ENCODE assay signal across 8 cellular contexts in the genomic region with DNA sequence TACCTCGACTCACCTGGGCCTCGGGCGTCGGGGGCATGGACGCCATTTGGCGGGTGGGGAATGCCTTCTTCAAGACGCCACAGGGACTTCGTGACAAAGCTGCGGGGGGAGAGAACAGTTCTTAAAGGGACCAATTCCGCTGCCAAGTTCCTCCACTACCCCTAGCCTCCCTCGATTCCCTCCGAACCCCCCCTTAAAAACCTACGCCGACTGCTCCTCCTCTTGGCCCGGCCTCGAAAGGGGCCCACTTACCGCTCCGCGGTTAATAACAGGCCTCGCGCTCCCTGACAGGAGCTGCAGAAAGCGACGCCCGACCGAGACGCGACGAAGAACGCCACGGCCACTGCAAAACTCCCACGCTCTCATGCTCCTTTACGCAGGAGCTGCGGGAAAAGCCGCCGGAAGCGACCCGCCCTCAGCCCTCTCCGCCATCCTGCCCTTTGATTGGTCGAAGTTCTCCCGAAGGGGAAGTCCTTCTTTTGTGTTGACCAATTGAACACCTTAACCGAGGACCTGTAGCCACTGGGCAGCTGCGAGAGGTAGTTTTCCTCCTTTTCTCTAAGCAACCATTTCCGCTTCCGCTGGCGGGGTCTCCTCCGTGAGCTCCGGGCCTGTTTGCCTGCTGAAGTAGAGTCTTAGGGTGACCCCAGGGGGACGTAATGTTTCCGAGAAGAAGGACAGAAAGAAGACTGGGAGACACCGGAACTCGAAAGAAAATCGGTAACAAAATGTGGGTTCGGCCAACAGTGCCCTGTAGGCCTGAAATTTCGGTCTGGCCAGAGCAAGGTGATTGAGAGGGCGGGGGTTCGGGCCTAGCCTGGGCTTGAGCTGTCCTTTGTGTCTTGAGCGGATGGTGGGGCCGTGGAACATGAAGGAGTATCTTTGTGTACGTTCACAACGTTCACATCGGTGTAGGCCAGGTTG. TPM values are rescaled to one million over a fixed set of nuclear protein-coding genes. Genes with fewer than 3 reads are reported as not detected.
DNase-seq lines count a peak whose midpoint lies in the region; ATAC-seq, FAIRE-seq and TF ChIP-seq lines count a peak whose summit lies in the region.

A gene (plus strand): TSS at position 573 of the 924 bp plus-strand sequence. CDS start 32,548 bp downstream, outside the sequence.
A gene with protein sequence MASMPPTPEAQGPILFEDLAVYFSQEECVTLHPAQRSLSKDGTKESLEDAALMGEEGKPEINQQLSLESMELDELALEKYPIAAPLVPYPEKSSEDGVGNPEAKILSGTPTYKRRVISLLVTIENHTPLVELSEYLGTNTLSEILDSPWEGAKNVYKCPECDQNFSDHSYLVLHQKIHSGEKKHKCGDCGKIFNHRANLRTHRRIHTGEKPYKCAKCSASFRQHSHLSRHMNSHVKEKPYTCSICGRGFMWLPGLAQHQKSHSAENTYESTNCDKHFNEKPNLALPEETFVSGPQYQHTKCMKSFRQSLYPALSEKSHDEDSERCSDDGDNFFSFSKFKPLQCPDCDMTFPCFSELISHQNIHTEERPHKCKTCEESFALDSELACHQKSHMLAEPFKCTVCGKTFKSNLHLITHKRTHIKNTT (minus strand): TSS at position 397 of the 924 bp plus-strand sequence. CDS start 351 bp downstream, at position 46.

- TF ChIP-seq CTCF in A549 (IDR thresholded peaks at IDR 0.05), result no peak
- TF ChIP-seq CTCF in left lung (IDR thresholded peaks at IDR 0.05), result no peak

- peak within 1 kb of the TSS; percentile 65 to 86 for H3K27ac ChIP-seq in A549
- H3K27ac ChIP-seq in left lung, result peak within 1 kb of the TSS; percentile 65 to 77

- peak within 1 kb of the TSS; percentile 68 for H3K4me2 ChIP-seq in A549

- DNase-seq in A549 (ENCODE audit: low read depth in 1 of 2, low spot score in 1 of 2) (peak; percentile 68 to 92), NCI-H446 (lab: John Stamatoyannopoulos, UW) (peak; percentile 64 to 92), dermis blood vessel endothelial cell (peak; percentile 93), left lung (peak; percentile 87 to 91)
- DNase-seq in activated CD4-positive, alpha-beta T cell treated with anti-CD3 and anti-CD28 coated beads, Interleukin-2, amount 50 U/mL, for 24 hours (ENCODE audit: low read depth in 1 of 2, low spot score in 1 of 2), result peak; percentile 46 to 76
- DNase-seq in stimulated activated CD4-positive, alpha-beta T cell treated with anti-CD3 and anti-CD28 coated beads, Interleukin-2, amount 100 ng/mL, for 4 hours (ENCODE audit: low read depth), result peak; percentile 67

- H3K9me3 ChIP-seq in A549 (peaks cover 42% of the 10 kb centered on the region), left lung (peaks cover 0 to 17% of the 10 kb centered on the region in 2 donors)

- no peak for TF ChIP-seq RAD21 in A549 (conservative IDR thresholded peaks at IDR 0.05 in 1 of 2, IDR thresholded peaks at IDR 0.05 in 1 of 2)

- H3K27me3 ChIP-seq in left lung, result no peaks in the 10 kb centered on the region

- peak; percentile 35 for TF ChIP-seq POLR2A in A549 (IDR thresholded peaks at IDR 0.05; ENCODE audit: low read length)

- POLR2A ChIA-PET in A549 (lab: Yijun Ruan, JAX), result interaction anchor here (0.8 to 1.6 kb wide), 4 partner anchors 14 to 160 kb away, joined by 3 to 12 read pairs (median 5); a partner anchor contains a TSS

- no peak for FAIRE-seq in A549 (lab: Jason Lieb, UNC)

- CTCF ChIA-PET in A549 (lab: Yijun Ruan, JAX), result interaction anchor here (0.7 to 1.2 kb wide), 3 partner anchors 11 to 42 kb away, joined by 3 to 4 read pairs (median 3); no protein-coding TSS in a partner anchor

- peak within 1 kb of the TSS; percentile 60 for H3K4me3 ChIP-seq in A549
- H3K4me3 ChIP-seq in left lung, result peak within 1 kb of the TSS; percentile 46 to 67

- intact Hi-C loops in left lung (cut with DNase I), result no loop called here

- TF ChIP-seq EP300 in A549 (IDR thresholded peaks at IDR 0.05), result no peak

- WGBS in A549 (ENCODE audit: missing lambda C conversion rate), result 66% methylated on average over 61 of the region's 61 CpGs

- ATAC-seq in A549, result peak; percentile 99
- peak; percentile 96 for ATAC-seq in GM18867 (IDR thresholded peaks at IDR 0.05; ENCODE audit: unreplicated experiment)
- peak; percentile 88 for ATAC-seq in HG03135 (IDR thresholded peaks at IDR 0.05; ENCODE audit: unreplicated experiment)
- peak; percentile 98 for ATAC-seq in left lung

- H3K4me1 ChIP-seq in A549, result no peaks in the 10 kb centered on the region
- H3K4me1 ChIP-seq in left lung, result peaks cover 0 to 22% of the 10 kb centered on the region in 2 donors

- peaks cover 0 to 25% of the 10 kb centered on the region in 2 donors for H3K36me3 ChIP-seq in left lung

TF ChIP-seq in A549, 52 proteins besides CTCF, POLR2A, EP300 and RAD21 (continues in another document):
- TF ChIP-seq, protein P1, sequence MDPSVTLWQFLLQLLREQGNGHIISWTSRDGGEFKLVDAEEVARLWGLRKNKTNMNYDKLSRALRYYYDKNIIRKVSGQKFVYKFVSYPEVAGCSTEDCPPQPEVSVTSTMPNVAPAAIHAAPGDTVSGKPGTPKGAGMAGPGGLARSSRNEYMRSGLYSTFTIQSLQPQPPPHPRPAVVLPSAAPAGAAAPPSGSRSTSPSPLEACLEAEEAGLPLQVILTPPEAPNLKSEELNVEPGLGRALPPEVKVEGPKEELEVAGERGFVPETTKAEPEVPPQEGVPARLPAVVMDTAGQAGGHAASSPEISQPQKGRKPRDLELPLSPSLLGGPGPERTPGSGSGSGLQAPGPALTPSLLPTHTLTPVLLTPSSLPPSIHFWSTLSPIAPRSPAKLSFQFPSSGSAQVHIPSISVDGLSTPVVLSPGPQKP (IDR thresholded peaks at IDR 0.05; ENCODE audit: low read depth, low read length), result no peak
- TF ChIP-seq RNF2 (IDR thresholded peaks at IDR 0.05; ENCODE audit: borderline replicate concordance, low read depth) (no peak), CBX2 (IDR thresholded peaks at IDR 0.05; ENCODE audit: borderline replicate concordance, low read depth) (no peak), CBX8 (IDR thresholded peaks at IDR 0.05) (no peak), CHD4 (IDR thresholded peaks at IDR 0.05; ENCODE audit: borderline replicate concordance) (no peak), HOXB5 (CRISPR knock-in tag; IDR thresholded peaks at IDR 0.05) (no peak), HEYL (CRISPR knock-in tag; IDR thresholded peaks at IDR 0.05) (no peak), RCOR1 (IDR thresholded peaks at IDR 0.05; ENCODE audit: low read depth, low read length) (no peak), POLR2AphosphoS2 (conservative IDR thresholded peaks at IDR 0.05; ENCODE audit: low read length) (no peak), EHMT2 (IDR thresholded peaks at IDR 0.05; ENCODE audit: low read depth) (no peak), RARB (CRISPR knock-in tag; IDR thresholded peaks at IDR 0.05) (no peak)
- TF ChIP-seq, protein P2, sequence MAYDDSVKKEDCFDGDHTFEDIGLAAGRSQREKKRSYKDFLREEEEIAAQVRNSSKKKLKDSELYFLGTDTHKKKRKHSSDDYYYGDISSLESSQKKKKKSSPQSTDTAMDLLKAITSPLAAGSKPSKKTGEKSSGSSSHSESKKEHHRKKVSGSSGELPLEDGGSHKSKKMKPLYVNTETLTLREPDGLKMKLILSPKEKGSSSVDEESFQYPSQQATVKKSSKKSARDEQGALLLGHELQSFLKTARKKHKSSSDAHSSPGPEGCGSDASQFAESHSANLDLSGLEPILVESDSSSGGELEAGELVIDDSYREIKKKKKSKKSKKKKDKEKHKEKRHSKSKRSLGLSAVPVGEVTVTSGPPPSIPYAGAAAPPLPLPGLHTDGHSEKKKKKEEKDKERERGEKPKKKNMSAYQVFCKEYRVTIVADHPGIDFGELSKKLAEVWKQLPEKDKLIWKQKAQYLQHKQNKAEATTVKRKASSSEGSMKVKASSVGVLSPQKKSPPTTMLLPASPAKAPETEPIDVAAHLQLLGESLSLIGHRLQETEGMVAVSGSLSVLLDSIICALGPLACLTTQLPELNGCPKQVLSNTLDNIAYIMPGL (CRISPR knock-in tag; IDR thresholded peaks at IDR 0.05; ENCODE audit: borderline replicate concordance), result no peak
- TF ChIP-seq, protein P3, sequence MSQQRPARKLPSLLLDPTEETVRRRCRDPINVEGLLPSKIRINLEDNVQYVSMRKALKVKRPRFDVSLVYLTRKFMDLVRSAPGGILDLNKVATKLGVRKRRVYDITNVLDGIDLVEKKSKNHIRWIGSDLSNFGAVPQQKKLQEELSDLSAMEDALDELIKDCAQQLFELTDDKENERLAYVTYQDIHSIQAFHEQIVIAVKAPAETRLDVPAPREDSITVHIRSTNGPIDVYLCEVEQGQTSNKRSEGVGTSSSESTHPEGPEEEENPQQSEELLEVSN (IDR thresholded peaks at IDR 0.05; ENCODE audit: borderline replicate concordance, low read depth), result no peak; the same call in 1 of the 2 replicates
- TF ChIP-seq, protein P4, sequence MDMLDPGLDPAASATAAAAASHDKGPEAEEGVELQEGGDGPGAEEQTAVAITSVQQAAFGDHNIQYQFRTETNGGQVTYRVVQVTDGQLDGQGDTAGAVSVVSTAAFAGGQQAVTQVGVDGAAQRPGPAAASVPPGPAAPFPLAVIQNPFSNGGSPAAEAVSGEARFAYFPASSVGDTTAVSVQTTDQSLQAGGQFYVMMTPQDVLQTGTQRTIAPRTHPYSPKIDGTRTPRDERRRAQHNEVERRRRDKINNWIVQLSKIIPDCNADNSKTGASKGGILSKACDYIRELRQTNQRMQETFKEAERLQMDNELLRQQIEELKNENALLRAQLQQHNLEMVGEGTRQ (IDR thresholded peaks at IDR 0.05), result no peak

RNA-seq across cellular contexts. Expression of the first gene that starts in this region (rescaled TPM):
- 34.8 and 41.6 TPM in 2 replicates for polyA plus RNA-seq in A549 (2011; rRNA removed)
- 24.3 and 40.9 TPM in 2 replicates for polyA plus RNA-seq in A549 (2012; cell fraction: cytosol; rRNA removed)
- 66.5 and 76.7 TPM in 2 replicates for polyA plus RNA-seq in A549 (2012; cell fraction: nucleus; rRNA removed)
- 42.5 to 45.3 TPM (median 43.9 TPM) in 3 replicates for polyA plus RNA-seq in A549 (2017; fragmentation: RNase III; extraction: RNeasy Plus Mini Kit Qiagen cat#74134 plus additional on column Dnase treatment)
- 21.4 and 25.6 TPM in 2 replicates for polyA minus RNA-seq in A549 (2011; rRNA and poly(A)+ RNA removed)
- 19.9 and 22.8 TPM in 2 replicates for total RNA-seq in dermis blood vessel endothelial cell
- total RNA-seq in left lung, result 10 to 100 TPM; 47.8 to 49.4 TPM

RNA-seq across cellular contexts. Expression of the second gene that starts in this region (rescaled TPM):
- 1.9 TPM in 2 replicates for polyA plus RNA-seq in A549 (2011; rRNA removed)
- 0.37 and 0.45 TPM in 2 replicates for polyA plus RNA-seq in A549 (2012; cell fraction: cytosol; rRNA removed)
- polyA plus RNA-seq in A549 (2012; cell fraction: nucleus; rRNA removed), result 0.32 and 0.37 TPM in 2 replicates
- polyA plus RNA-seq in A549 (2017; fragmentation: RNase III; extraction: RNeasy Plus Mini Kit Qiagen cat#74134 plus additional on column Dnase treatment), result 0.92 to 1.1 TPM (median 0.96 TPM) in 3 replicates
- polyA minus RNA-seq in A549 (2011; rRNA and poly(A)+ RNA removed), result 1.4 and 1.5 TPM in 2 replicates
- total RNA-seq in dermis blood vessel endothelial cell, result 2.4 and 3.7 TPM in 2 replicates
- 1 to 10 TPM; 3.2 to 4.1 TPM for total RNA-seq in left lung

Comparison
In these comparisons a context has a peak if more than half of its experiments do, and no peak if none do; other contexts are left out.
1. Peak in every context shown above with its lines: DNase-seq, ATAC-seq, H3K4me3 ChIP-seq and H3K27ac ChIP-seq.